In the genomic region with DNA sequence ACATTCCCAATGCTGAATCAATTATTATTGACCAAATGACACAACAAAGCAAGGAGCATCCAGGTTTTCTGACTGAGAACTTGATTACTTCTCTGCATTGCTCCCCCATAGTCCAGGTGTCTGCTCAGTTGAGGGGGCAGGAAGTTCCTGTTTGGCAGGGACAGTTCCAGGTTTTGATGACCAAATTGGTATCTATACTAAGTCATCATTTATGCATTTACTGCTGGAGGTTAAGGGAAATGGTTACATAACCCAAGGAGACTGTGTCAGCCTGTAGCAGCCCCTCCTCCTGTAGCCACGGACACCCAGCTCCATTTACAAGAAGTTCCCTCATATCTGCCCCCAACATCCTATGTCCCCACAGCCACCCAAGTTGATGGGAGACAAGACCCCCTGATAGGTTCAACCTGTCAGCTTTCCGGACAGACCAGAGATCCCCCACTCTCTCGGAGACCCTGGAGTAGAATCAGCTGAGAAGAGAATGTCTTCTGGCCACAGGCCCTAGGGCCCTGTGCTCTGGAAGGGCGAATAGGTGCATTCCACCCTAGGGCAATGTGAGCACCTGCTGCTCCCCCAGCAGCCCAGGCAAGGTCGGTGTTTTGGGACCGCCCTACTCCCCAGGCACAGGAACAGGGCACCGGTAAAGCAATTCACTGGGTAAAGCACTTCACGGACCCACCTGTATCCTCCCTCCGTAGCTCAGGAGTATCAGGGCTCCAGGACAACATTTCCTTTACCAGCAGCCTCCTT, we compare ENCODE assay signal across 1 cellular context.
TF ChIP-seq lines count a peak whose summit lies in the region.

No MANE protein-coding gene starts in this region.

TF ChIP-seq in H1, 55 proteins besides CTCF, POLR2A, EP300 and RAD21:
- no peak for TF ChIP-seq EZH2 (IDR thresholded peaks at IDR 0.05; ENCODE audit: low read depth, low read length, severe bottlenecking)
- TF ChIP-seq KDM1A (IDR thresholded peaks at IDR 0.05; ENCODE audit: borderline replicate concordance, low read length), result no peak
- no peak for TF ChIP-seq RNF2 (IDR thresholded peaks at IDR 0.05; ENCODE audit: borderline replicate concordance, low read depth, low read length, missing control alignments, poor library complexity, severe bottlenecking)
- TF ChIP-seq ZNF274 (IDR thresholded peaks at IDR 0.05; ENCODE audit: borderline replicate concordance, extremely low read depth, low read length), result no peak
- TF ChIP-seq CBX8 (IDR thresholded peaks at IDR 0.05; ENCODE audit: borderline replicate concordance, low read depth, low read length), result no peak
- no peak for TF ChIP-seq BACH1 (IDR thresholded peaks at IDR 0.05; ENCODE audit: low read length)
- no peak for TF ChIP-seq TEAD4 (IDR thresholded peaks at IDR 0.05; ENCODE audit: low read depth, low read length)
- TF ChIP-seq KDM4A (IDR thresholded peaks at IDR 0.05; ENCODE audit: low read depth, low read length, severe bottlenecking), result no peak
- no peak for TF ChIP-seq TBP (IDR thresholded peaks at IDR 0.05; ENCODE audit: low read depth, low read length)
- TF ChIP-seq, protein P1, sequence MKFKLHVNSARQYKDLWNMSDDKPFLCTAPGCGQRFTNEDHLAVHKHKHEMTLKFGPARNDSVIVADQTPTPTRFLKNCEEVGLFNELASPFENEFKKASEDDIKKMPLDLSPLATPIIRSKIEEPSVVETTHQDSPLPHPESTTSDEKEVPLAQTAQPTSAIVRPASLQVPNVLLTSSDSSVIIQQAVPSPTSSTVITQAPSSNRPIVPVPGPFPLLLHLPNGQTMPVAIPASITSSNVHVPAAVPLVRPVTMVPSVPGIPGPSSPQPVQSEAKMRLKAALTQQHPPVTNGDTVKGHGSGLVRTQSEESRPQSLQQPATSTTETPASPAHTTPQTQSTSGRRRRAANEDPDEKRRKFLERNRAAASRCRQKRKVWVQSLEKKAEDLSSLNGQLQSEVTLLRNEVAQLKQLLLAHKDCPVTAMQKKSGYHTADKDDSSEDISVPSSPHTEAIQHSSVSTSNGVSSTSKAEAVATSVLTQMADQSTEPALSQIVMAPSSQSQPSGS (IDR thresholded peaks at IDR 0.05; ENCODE audit: low read length), result no peak
- no peak for TF ChIP-seq SP1 (IDR thresholded peaks at IDR 0.05; ENCODE audit: low read depth, low read length)
- TF ChIP-seq, protein P2, sequence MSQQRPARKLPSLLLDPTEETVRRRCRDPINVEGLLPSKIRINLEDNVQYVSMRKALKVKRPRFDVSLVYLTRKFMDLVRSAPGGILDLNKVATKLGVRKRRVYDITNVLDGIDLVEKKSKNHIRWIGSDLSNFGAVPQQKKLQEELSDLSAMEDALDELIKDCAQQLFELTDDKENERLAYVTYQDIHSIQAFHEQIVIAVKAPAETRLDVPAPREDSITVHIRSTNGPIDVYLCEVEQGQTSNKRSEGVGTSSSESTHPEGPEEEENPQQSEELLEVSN (IDR thresholded peaks at IDR 0.05), result no peak
- no peak for TF ChIP-seq SP2 (IDR thresholded peaks at IDR 0.05; ENCODE audit: low read length)
- TF ChIP-seq SIRT6 (IDR thresholded peaks at IDR 0.05; ENCODE audit: low read length), result no peak
- TF ChIP-seq POU5F1 (IDR thresholded peaks at IDR 0.05; ENCODE audit: low read depth, low read length), result no peak
- TF ChIP-seq RBBP5 (IDR thresholded peaks at IDR 0.05; ENCODE audit: borderline replicate concordance, low read depth, low read length), result no peak
- no peak for TF ChIP-seq CTBP2 (IDR thresholded peaks at IDR 0.05; ENCODE audit: borderline replicate concordance, insufficient read depth, insufficient read length, low read length)
- no peak for TF ChIP-seq HDAC2 (IDR thresholded peaks at IDR 0.05; ENCODE audit: borderline replicate concordance in 1 of 2, low read depth in 2 of 2, low read length in 2 of 2)
